Comparison of ENCODE assay signal across 1 cellular context in the genomic region with DNA sequence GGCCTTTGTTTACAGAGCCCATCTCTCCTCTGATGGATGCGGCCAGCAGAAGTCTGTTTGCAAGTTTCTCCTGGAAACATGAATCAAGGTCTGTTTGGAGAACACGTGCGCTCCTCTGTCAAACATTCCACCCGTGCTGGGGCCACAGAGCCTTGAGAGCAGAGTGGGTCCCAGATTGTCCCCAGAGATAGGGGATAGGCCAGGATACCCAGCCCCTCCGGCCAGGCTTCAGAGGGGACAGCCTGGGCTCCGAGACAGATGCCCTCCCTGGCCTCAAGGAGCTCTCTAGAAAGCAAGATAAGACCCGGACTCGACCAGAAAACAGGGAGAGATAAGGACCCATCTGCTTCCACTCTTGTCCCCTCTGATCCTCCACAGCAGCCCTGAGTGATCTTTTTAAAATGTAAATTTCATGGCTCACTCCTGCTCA.
TF ChIP-seq lines count a peak whose summit lies in the region.

No MANE protein-coding gene starts in this region.

TF ChIP-seq in K562, 482 proteins besides CTCF, POLR2A, EP300 and RAD21 (continued from another document and continues in another):
- TF ChIP-seq, protein P1, sequence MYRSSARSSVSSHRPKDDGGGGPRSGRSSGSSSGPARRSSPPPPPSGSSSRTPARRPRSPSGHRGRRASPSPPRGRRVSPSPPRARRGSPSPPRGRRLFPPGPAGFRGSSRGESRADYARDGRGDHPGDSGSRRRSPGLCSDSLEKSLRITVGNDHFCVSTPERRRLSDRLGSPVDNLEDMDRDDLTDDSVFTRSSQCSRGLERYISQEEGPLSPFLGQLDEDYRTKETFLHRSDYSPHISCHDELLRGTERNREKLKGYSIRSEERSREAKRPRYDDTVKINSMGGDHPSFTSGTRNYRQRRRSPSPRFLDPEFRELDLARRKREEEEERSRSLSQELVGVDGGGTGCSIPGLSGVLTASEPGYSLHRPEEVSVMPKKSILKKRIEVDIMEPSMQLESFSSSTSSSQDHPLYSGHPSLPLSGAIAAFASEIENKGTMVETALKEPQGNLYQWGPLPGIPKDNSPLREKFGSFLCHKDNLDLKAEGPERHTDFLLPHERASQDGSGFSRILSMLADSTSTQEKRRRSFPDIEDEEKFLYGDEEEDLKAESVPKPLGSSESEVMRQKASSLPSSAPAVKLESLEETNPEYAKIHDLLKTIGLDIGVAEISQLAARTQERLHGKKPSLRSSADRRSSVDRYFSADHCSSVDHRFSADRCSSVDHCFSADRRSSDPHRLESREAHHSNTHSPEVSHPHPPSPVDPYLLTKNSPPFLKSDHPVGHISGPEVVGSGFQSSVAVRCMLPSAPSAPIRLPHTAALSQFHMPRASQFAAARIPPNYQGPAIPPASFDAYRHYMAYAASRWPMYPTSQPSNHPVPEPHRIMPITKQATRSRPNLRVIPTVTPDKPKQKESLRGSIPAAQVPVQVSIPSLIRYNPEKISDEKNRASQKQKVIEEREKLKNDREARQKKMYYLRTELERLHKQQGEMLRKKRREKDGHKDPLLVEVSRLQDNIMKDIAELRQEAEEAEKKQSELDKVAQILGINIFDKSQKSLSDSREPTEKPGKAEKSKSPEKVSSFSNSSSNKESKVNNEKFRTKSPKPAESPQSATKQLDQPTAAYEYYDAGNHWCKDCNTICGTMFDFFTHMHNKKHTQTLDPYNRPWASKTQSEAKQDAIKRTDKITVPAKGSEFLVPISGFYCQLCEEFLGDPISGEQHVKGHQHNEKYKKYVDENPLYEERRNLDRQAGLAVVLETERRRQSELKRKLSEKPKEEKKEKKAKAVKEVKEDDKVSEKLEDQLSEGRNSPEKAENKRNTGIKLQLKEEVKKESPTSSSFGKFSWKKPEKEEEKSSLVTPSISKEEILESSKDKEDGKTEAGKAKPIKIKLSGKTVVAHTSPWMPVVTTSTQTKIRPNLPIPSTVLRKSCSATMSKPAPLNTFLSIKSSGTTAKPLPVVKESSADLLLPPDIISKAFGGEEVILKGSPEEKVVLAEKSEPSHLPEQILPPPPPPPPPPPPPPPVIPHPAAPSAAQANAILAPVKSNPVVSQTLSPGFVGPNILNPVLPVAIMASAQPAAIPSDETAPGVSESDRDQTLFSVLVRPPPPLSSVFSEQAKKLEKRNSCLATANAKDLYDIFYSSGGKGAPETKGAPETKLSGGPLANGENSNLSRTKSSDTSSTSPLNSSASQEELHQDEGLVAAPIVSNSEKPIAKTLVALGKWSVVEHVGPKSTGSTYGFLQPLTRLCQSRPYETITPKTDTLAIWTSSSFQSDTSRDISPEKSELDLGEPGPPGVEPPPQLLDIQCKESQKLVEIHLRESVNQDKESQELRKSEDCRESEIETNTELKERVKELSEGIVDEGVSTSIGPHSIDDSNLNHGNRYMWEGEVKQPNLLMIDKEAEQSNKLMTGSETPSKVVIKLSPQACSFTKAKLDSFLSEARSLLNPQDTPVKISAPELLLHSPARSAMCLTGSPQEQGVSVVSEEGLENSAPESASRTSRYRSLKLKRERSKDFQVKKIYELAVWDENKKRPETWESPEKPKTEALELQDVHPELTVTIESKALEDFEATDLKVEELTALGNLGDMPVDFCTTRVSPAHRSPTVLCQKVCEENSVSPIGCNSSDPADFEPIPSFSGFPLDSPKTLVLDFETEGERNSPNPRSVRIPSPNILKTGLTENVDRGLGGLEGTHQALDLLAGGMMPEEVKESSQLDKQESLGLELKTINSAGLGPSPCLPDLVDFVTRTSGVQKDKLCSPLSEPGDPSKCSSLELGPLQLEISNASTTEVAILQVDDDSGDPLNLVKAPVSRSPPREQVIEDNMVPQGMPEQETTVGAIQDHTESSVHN (IDR thresholded peaks at IDR 0.05; ENCODE audit: borderline replicate concordance in 1 of 2, low read depth in 1 of 2) = no peak
- no peak for TF ChIP-seq ZSCAN32 (CRISPR knock-in tag; IDR thresholded peaks at IDR 0.05)
- TF ChIP-seq MTA1 (IDR thresholded peaks at IDR 0.05; ENCODE audit: borderline replicate concordance) = no peak
- TF ChIP-seq ZNF165 (CRISPR knock-in tag; IDR thresholded peaks at IDR 0.05; ENCODE audit: borderline replicate concordance) = no peak
- TF ChIP-seq IFI16 (CRISPR knock-in tag; IDR thresholded peaks at IDR 0.05) = no peak
- TF ChIP-seq GATA2 (CRISPR knock-in tag; IDR thresholded peaks at IDR 0.05) = peak; percentile 50; the same call in 1 of the 2 replicates
- TF ChIP-seq MCM2 (IDR thresholded peaks at IDR 0.05; ENCODE audit: low read depth) = no peak
- TF ChIP-seq MEF2D (tag; conservative IDR thresholded peaks at IDR 0.05; ENCODE audit: low read depth) = no peak
- TF ChIP-seq, protein P2, sequence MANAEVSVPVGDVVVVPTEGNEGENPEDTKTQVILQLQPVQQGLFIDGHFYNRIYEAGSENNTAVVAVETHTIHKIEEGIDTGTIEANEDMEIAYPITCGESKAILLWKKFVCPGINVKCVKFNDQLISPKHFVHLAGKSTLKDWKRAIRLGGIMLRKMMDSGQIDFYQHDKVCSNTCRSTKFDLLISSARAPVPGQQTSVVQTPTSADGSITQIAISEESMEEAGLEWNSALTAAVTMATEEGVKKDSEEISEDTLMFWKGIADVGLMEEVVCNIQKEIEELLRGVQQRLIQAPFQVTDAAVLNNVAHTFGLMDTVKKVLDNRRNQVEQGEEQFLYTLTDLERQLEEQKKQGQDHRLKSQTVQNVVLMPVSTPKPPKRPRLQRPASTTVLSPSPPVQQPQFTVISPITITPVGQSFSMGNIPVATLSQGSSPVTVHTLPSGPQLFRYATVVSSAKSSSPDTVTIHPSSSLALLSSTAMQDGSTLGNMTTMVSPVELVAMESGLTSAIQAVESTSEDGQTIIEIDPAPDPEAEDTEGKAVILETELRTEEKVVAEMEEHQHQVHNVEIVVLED (CRISPR knock-in tag; IDR thresholded peaks at IDR 0.05) = no peak
- no peak for TF ChIP-seq RBFOX2 (IDR thresholded peaks at IDR 0.05; ENCODE audit: low read depth, low read length)
- TF ChIP-seq, protein P3, sequence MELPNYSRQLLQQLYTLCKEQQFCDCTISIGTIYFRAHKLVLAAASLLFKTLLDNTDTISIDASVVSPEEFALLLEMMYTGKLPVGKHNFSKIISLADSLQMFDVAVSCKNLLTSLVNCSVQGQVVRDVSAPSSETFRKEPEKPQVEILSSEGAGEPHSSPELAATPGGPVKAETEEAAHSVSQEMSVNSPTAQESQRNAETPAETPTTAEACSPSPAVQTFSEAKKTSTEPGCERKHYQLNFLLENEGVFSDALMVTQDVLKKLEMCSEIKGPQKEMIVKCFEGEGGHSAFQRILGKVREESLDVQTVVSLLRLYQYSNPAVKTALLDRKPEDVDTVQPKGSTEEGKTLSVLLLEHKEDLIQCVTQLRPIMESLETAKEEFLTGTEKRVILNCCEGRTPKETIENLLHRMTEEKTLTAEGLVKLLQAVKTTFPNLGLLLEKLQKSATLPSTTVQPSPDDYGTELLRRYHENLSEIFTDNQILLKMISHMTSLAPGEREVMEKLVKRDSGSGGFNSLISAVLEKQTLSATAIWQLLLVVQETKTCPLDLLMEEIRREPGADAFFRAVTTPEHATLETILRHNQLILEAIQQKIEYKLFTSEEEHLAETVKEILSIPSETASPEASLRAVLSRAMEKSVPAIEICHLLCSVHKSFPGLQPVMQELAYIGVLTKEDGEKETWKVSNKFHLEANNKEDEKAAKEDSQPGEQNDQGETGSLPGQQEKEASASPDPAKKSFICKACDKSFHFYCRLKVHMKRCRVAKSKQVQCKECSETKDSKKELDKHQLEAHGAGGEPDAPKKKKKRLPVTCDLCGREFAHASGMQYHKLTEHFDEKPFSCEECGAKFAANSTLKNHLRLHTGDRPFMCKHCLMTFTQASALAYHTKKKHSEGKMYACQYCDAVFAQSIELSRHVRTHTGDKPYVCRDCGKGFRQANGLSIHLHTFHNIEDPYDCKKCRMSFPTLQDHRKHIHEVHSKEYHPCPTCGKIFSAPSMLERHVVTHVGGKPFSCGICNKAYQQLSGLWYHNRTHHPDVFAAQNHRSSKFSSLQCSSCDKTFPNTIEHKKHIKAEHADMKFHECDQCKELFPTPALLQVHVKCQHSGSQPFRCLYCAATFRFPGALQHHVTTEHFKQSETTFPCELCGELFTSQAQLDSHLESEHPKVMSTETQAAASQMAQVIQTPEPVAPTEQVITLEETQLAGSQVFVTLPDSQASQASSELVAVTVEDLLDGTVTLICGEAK (IDR thresholded peaks at IDR 0.05) = no peak
- TF ChIP-seq, protein P3 (CRISPR knock-in tag; IDR thresholded peaks at IDR 0.05) = no peak
- TF ChIP-seq SOX6 (IDR thresholded peaks at IDR 0.05) = no peak
- TF ChIP-seq, protein P4, sequence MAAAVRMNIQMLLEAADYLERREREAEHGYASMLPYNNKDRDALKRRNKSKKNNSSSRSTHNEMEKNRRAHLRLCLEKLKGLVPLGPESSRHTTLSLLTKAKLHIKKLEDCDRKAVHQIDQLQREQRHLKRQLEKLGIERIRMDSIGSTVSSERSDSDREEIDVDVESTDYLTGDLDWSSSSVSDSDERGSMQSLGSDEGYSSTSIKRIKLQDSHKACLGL (CRISPR knock-in tag; IDR thresholded peaks at IDR 0.05; ENCODE audit: borderline replicate concordance, poor library complexity, severe bottlenecking) = no peak
- TF ChIP-seq HEY1 (CRISPR knock-in tag; IDR thresholded peaks at IDR 0.05; ENCODE audit: borderline replicate concordance) = no peak
- no peak for TF ChIP-seq ZNF507 (tag; conservative IDR thresholded peaks at IDR 0.05)
- TF ChIP-seq RAD51 (IDR thresholded peaks at IDR 0.05; ENCODE audit: borderline replicate concordance, low read depth) = no peak
- no peak for TF ChIP-seq NONO (IDR thresholded peaks at IDR 0.05; ENCODE audit: low read depth in 2 of 2, low read length in 1 of 2)
- no peak for TF ChIP-seq SUPT5H (IDR thresholded peaks at IDR 0.05)
- no peak for TF ChIP-seq ZNF785 (CRISPR knock-in tag; IDR thresholded peaks at IDR 0.05)
- no peak for TF ChIP-seq KDM1A (IDR thresholded peaks at IDR 0.05)
- TF ChIP-seq, protein P5, sequence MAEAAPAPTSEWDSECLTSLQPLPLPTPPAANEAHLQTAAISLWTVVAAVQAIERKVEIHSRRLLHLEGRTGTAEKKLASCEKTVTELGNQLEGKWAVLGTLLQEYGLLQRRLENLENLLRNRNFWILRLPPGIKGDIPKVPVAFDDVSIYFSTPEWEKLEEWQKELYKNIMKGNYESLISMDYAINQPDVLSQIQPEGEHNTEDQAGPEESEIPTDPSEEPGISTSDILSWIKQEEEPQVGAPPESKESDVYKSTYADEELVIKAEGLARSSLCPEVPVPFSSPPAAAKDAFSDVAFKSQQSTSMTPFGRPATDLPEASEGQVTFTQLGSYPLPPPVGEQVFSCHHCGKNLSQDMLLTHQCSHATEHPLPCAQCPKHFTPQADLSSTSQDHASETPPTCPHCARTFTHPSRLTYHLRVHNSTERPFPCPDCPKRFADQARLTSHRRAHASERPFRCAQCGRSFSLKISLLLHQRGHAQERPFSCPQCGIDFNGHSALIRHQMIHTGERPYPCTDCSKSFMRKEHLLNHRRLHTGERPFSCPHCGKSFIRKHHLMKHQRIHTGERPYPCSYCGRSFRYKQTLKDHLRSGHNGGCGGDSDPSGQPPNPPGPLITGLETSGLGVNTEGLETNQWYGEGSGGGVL (CRISPR knock-in tag; IDR thresholded peaks at IDR 0.05) = no peak
- peak; percentile 74 for TF ChIP-seq ZNF316 (IDR thresholded peaks at IDR 0.05)
- TF ChIP-seq SREBF2 (CRISPR knock-in tag; IDR thresholded peaks at IDR 0.05) = no peak
- TF ChIP-seq, protein P6, sequence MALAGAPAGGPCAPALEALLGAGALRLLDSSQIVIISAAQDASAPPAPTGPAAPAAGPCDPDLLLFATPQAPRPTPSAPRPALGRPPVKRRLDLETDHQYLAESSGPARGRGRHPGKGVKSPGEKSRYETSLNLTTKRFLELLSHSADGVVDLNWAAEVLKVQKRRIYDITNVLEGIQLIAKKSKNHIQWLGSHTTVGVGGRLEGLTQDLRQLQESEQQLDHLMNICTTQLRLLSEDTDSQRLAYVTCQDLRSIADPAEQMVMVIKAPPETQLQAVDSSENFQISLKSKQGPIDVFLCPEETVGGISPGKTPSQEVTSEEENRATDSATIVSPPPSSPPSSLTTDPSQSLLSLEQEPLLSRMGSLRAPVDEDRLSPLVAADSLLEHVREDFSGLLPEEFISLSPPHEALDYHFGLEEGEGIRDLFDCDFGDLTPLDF (CRISPR knock-in tag; IDR thresholded peaks at IDR 0.05) = no peak
- no peak for TF ChIP-seq POLR2G (IDR thresholded peaks at IDR 0.05; ENCODE audit: low read depth, low read length)
- TF ChIP-seq TRIM24 (IDR thresholded peaks at IDR 0.05) = peak; percentile 62 to 73
- no peak for TF ChIP-seq FOSL1 (tag; conservative IDR thresholded peaks at IDR 0.05)
- no peak for TF ChIP-seq MIER1 (IDR thresholded peaks at IDR 0.05; ENCODE audit: low read depth)
- TF ChIP-seq NFYB (IDR thresholded peaks at IDR 0.05; ENCODE audit: extremely low read depth, insufficient read length) = no peak
- TF ChIP-seq ZNF764 (CRISPR knock-in tag; IDR thresholded peaks at IDR 0.05; ENCODE audit: low read depth) = no peak
- TF ChIP-seq ZNF384 (IDR thresholded peaks at IDR 0.05; ENCODE audit: low read depth, low read length) = no peak
- no peak for TF ChIP-seq FUS (optimal IDR thresholded peaks at IDR 0.05; ENCODE audit: low read depth, low read length)
- TF ChIP-seq ARID1B (IDR thresholded peaks at IDR 0.05) = peak; percentile 79
- no peak for TF ChIP-seq ZNF830 (CRISPR knock-in tag; IDR thresholded peaks at IDR 0.05)
- no peak for TF ChIP-seq TAF15 (IDR thresholded peaks at IDR 0.05; ENCODE audit: low read depth, low read length)
- no peak for TF ChIP-seq ZNF354B (CRISPR knock-in tag; IDR thresholded peaks at IDR 0.05)
- TF ChIP-seq SMARCA4 (IDR thresholded peaks at IDR 0.05) = peak; percentile 47; the same call in 1 of the 2 replicates
